30 cellular contexts compared by ENCODE assay signal in genomic region chr5:53311661-53312060, GRCh38.
"Had no signal": no experiment of that assay in that cellular context is flagged by ENCODE, and none has a peak within 500 bp of the region (broad histone marks: within the 10 kb centered on the region; RNA-seq: fewer than 3 reads in every experiment).

No MANE protein-coding gene starts in this region.

- H3K4me1 Mint-ChIP-seq: naive thymus-derived CD4-positive, alpha-beta T cell; natural killer cell; neural progenitor cell; stimulated activated memory B cell treated with anti-CD40 and anti-IgM and Interleukin-4, amounts not matched to agents 10 μg/mL and 1 μg/mL and 100 μg/mL, for 72 hours; stimulated activated naive CD8-positive, alpha-beta T cell treated with anti-CD3 and anti-CD28 coated beads, Interleukin-15, amount 100 ng/mL, for 72 hours had no signal

- H3K9me3 ChIP-seq: pancreas, prostate gland, right lobe of liver, sigmoid colon, suprapubic skin, testis, upper lobe of right lung, uterus had no signal

- DNase-seq: naive thymus-derived CD4-positive, alpha-beta T cell; natural killer cell; occipital lobe; pancreas; right cardiac atrium; right lobe of liver; sigmoid colon; spleen; stimulated activated CD4-positive, alpha-beta T cell treated with anti-CD3 and anti-CD28 coated beads, Interleukin-12 subunit alpha, Interleukin-12 subunit beta, amount 100 ng/mL, for 4 hours; stimulated activated CD4-positive, alpha-beta T cell treated with anti-CD3 and anti-CD28 coated beads, Interleukin-1b, Interleukin-23, amount 100 ng/mL, for 48 hours; stimulated activated CD4-positive, alpha-beta T cell treated with anti-CD3 and anti-CD28 coated beads, Interleukin-4, amount 100 ng/mL, for 1 hour; stimulated activated CD4-positive, alpha-beta T cell treated with anti-CD3 and anti-CD28 coated beads, Interleukin-4, amount 100 ng/mL, for 4 hours; stimulated activated CD8-positive, alpha-beta memory T cell treated with anti-CD3 and anti-CD28 coated beads, Interleukin-4, amount 100 ng/mL, for 48 hours; stimulated activated naive CD4-positive, alpha-beta T cell; stimulated activated naive CD8-positive, alpha-beta T cell treated with anti-CD3 and anti-CD28 coated beads, Interleukin-15, amount 100 ng/mL, for 72 hours; stimulated activated naive CD8-positive, alpha-beta T cell treated with anti-CD3 and anti-CD28 coated beads, Interleukin-15, Interleukin-2, amounts not matched to agents 100 U/mL and 50 U/mL, for 24 hours; substantia nigra; testis; tibial artery; transverse colon; upper lobe of right lung; uterus had no signal

- H3K27ac Mint-ChIP-seq: naive thymus-derived CD4-positive, alpha-beta T cell; natural killer cell; nephron; neural progenitor cell; stimulated activated memory B cell treated with anti-CD40 and anti-IgM and Interleukin-4, amounts not matched to agents 10 μg/mL and 1 μg/mL and 100 μg/mL, for 72 hours; stimulated activated naive CD8-positive, alpha-beta T cell treated with anti-CD3 and anti-CD28 coated beads, Interleukin-15, amount 100 ng/mL, for 72 hours; type B pancreatic cell had no signal

- ATAC-seq: naive thymus-derived CD4-positive, alpha-beta T cell; natural killer cell; pancreas; right cardiac atrium; right lobe of liver; stimulated activated memory B cell treated with anti-CD40 and anti-IgM and Interleukin-4, amounts not matched to agents 10 μg/mL and 1 μg/mL and 100 μg/mL, for 72 hours; stimulated activated naive CD8-positive, alpha-beta T cell treated with anti-CD3 and anti-CD28 coated beads, Interleukin-15, amount 100 ng/mL, for 72 hours; stimulated activated naive CD8-positive, alpha-beta T cell treated with anti-CD3 and anti-CD28 coated beads, Interleukin-15, Interleukin-2, amounts not matched to agents 100 U/mL and 50 U/mL, for 24 hours; upper lobe of right lung had no signal

- H3K9ac ChIP-seq: neural progenitor cell had no signal

- H3K4me3 ChIP-seq: neural progenitor cell, pancreas, prostate gland, right lobe of liver, sigmoid colon, skin epidermis, smooth muscle cell, spleen, suprapubic skin, testis, tibial artery, transverse colon, upper lobe of right lung, uterus had no signal

- FAIRE-seq: pancreas had no signal

- H3K4me1 ChIP-seq: neural progenitor cell, pancreas, prostate gland, right lobe of liver, sigmoid colon, spleen, suprapubic skin, testis, tibial artery, transverse colon, upper lobe of right lung, uterus had no signal

- H3K27me3 ChIP-seq: neural progenitor cell, pancreas, right lobe of liver, sigmoid colon, spleen, suprapubic skin, testis, tibial artery, transverse colon, upper lobe of right lung, uterus had no signal

- H3K27ac ChIP-seq: neural progenitor cell, pancreas, prostate gland, right lobe of liver, sigmoid colon, skin epidermis, spleen, suprapubic skin, testis, tibial artery, transverse colon, upper lobe of right lung, uterus had no signal

- H3K36me3 Mint-ChIP-seq: natural killer cell; neural progenitor cell; stimulated activated memory B cell treated with anti-CD40 and anti-IgM and Interleukin-4, amounts not matched to agents 10 μg/mL and 1 μg/mL and 100 μg/mL, for 72 hours; type B pancreatic cell had no signal

- H3K4me3 Mint-ChIP-seq: naive thymus-derived CD4-positive, alpha-beta T cell; natural killer cell; nephron; neural progenitor cell; stimulated activated memory B cell treated with anti-CD40 and anti-IgM and Interleukin-4, amounts not matched to agents 10 μg/mL and 1 μg/mL and 100 μg/mL, for 72 hours; stimulated activated naive CD8-positive, alpha-beta T cell treated with anti-CD3 and anti-CD28 coated beads, Interleukin-15, amount 100 ng/mL, for 72 hours; type B pancreatic cell had no signal

- H3K4me2 ChIP-seq: neural progenitor cell, smooth muscle cell had no signal

- H2AFZ ChIP-seq: neural progenitor cell had no signal

- H3K27me3 Mint-ChIP-seq: stimulated activated memory B cell treated with anti-CD40 and anti-IgM and Interleukin-4, amounts not matched to agents 10 μg/mL and 1 μg/mL and 100 μg/mL, for 72 hours; stimulated activated naive CD8-positive, alpha-beta T cell treated with anti-CD3 and anti-CD28 coated beads, Interleukin-15, amount 100 ng/mL, for 72 hours; type B pancreatic cell had no signal

- H3K36me3 ChIP-seq: neural progenitor cell, pancreas, prostate gland, right lobe of liver, sigmoid colon, spleen, suprapubic skin, tibial artery, transverse colon, upper lobe of right lung, uterus had no signal
